22 cellular contexts compared by ENCODE assay signal in genomic region chr10:58359541-58359940, GRCh38.
"Had no signal": no experiment of that assay in that cellular context is flagged by ENCODE, and none has a peak within 500 bp of the region (broad histone marks: within the 10 kb centered on the region; RNA-seq: fewer than 3 reads in every experiment).

No MANE protein-coding gene starts in this region.

- H3K4me1 Mint-ChIP-seq: endodermal cell had no signal

- H3K4me3 ChIP-seq: cardiac muscle cell, esophagus squamous epithelium, gastroesophageal sphincter, thyroid gland had no signal

- ATAC-seq: gastroesophageal sphincter, left ventricle myocardium superior, sciatic nerve had no signal

- H3K9me3 ChIP-seq: esophagus squamous epithelium, gastroesophageal sphincter, SK-N-SH, thyroid gland had no signal

- H3K27me3 Mint-ChIP-seq: stimulated activated naive CD8-positive, alpha-beta T cell treated with anti-CD3 and anti-CD28 coated beads, Interleukin-15, Interleukin-2, amounts not matched to agents 100 ng/mL and 50 ng/mL, for 24 hours had no signal

- H3K4me3 Mint-ChIP-seq: activated CD8-positive, alpha-beta T cell treated with anti-CD3 and anti-CD28 coated beads, Interleukin-2, amount 10 ng/mL, durations not matched to agents 7 days and 5 days; activated T-helper 1 cell treated with anti-CD3 and anti-CD28 coated beads, Interleukin-12 subunit alpha, Interleukin-12 subunit beta, Interleukin-2, Interleukin-4 antibody, amounts not matched to agents 30 ng/mL and 10 ng/mL and 1 ng/mL, durations not matched to agents 14 hours and 24 hours and 36 hours; endodermal cell; stimulated activated naive CD8-positive, alpha-beta T cell treated with anti-CD3 and anti-CD28 coated beads, Interleukin-15, Interleukin-2, amounts not matched to agents 100 ng/mL and 50 ng/mL, for 24 hours had no signal

- H3K27ac Mint-ChIP-seq: activated CD8-positive, alpha-beta T cell treated with anti-CD3 and anti-CD28 coated beads, Interleukin-2, amount 10 ng/mL, durations not matched to agents 7 days and 5 days; activated T-helper 1 cell treated with anti-CD3 and anti-CD28 coated beads, Interleukin-12 subunit alpha, Interleukin-12 subunit beta, Interleukin-2, Interleukin-4 antibody, amounts not matched to agents 30 ng/mL and 10 ng/mL and 1 ng/mL, durations not matched to agents 14 hours and 24 hours and 36 hours; endodermal cell; stimulated activated naive CD8-positive, alpha-beta T cell treated with anti-CD3 and anti-CD28 coated beads, Interleukin-15, Interleukin-2, amounts not matched to agents 100 ng/mL and 50 ng/mL, for 24 hours had no signal

- H3K9me3 Mint-ChIP-seq: activated T-helper 1 cell treated with anti-CD3 and anti-CD28 coated beads, Interleukin-12 subunit alpha, Interleukin-12 subunit beta, Interleukin-2, Interleukin-4 antibody, amounts not matched to agents 30 ng/mL and 10 ng/mL and 1 ng/mL, durations not matched to agents 14 hours and 24 hours and 36 hours; endodermal cell; stimulated activated naive CD8-positive, alpha-beta T cell treated with anti-CD3 and anti-CD28 coated beads, Interleukin-15, Interleukin-2, amounts not matched to agents 100 ng/mL and 50 ng/mL, for 24 hours had no signal

- H3K36me3 ChIP-seq: thyroid gland had no signal

- H3K27ac ChIP-seq: cardiac muscle cell, esophagus squamous epithelium, gastroesophageal sphincter, thyroid gland, WERI-Rb-1 had no signal

- H3K27me3 ChIP-seq: cardiac muscle cell, esophagus squamous epithelium, gastroesophageal sphincter, thyroid gland had no signal

- DNase-seq: activated CD4-positive, alpha-beta T cell treated with anti-CD3 and anti-CD28 coated beads for 48 hours; activated CD8-positive, alpha-beta T cell treated with anti-CD3 and anti-CD28 coated beads, Interleukin-2, amount 10 ng/mL, durations not matched to agents 7 days and 5 days; activated gamma-delta T cell treated with Interleukin-2 at 50 U/mL for 16 hours; cortex of kidney; endodermal cell; esophagus squamous epithelium; head of caudate nucleus; hypothalamus; left ventricle myocardium superior; mammary epithelial cell; occipital lobe; posterior cingulate gyrus; SK-N-SH; stimulated activated CD4-positive, alpha-beta T cell treated with anti-CD3 and anti-CD28 coated beads, Interleukin-4, amount 100 ng/mL, for 24 hours; substantia nigra; thyroid gland; WERI-Rb-1 had no signal
